Comparison of ENCODE assay signal across 14 cellular contexts in the genomic region with DNA sequence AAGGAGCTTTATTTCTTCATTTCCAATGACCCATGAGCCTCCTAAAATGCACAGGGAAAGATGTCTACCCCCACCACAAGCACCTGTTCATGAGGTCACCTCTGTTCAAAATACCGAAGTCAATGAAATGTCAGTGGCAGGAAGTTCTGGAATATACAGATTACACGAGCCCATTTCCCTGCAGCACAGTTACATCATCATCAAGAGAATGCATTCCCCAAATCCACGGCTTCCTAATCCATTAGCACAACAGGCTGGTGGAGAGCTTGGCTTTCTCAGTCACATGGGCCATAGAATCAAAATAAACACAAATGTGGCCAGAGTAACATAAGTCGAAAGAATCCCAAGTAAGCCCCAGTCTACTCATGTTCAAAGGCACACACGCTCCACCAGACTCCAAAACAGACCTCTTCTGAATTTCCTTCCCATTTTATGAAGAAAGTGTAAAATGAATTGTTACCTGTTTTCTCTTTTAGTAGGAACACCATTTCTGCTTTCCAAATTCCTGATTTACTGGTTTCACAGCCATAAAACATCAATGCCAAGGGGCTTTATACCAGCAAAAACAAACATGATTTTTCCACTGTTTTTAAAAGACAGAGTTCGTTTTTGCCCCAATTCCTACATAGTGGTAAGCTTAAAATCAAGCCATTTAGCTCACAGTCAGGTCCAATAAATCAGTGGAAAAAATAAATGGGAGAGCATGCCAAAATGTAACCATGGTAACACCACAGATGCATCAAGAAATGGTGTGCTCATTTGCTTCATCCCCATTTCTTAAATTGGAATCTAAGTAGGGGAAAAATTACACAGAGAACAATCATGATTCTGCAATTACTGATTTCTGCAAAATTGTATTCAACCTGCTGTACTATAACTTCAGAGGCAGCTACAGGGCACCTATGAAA.
DNase-seq lines count a peak whose midpoint lies in the region; ATAC-seq and TF ChIP-seq lines count a peak whose summit lies in the region.
"Had no signal": no experiment of that assay in that cellular context is flagged by ENCODE, and none has a peak within 500 bp of the region (broad histone marks: within the 10 kb centered on the region; RNA-seq: fewer than 3 reads in every experiment).

No MANE protein-coding gene starts in this region.

- no peak overlapping the region for H2AFZ ChIP-seq in Loucy (ENCODE audit: low read length)

- DNase-seq in EL (peak; percentile 31), dermis microvascular lymphatic vessel endothelial cell (ENCODE audit: low read depth in 2 of 2) (peak; percentile 76), myocyte (ENCODE audit: low read depth) (peak; percentile 79), NCI-H526 (lab: John Stamatoyannopoulos, UW) (no peak), NCI-H2107 treated with DMSO at 0.1 percent for 48 hours (lab: John Stamatoyannopoulos, UW; ENCODE audit: unreplicated experiment) (no peak)
- DNase-seq: activated CD8-positive, alpha-beta memory T cell treated with anti-CD3 and anti-CD28 coated beads, Interleukin-2, amount 10 ng/mL, durations not matched to agents 7 days and 5 days; activated naive CD8-positive, alpha-beta T cell treated with anti-CD3 and anti-CD28 coated beads, Interleukin-2, amount 50 U/mL, for 24 hours; Calu3; erythroblast; NCI-H1694 treated with DMSO at 0.1 percent for 48 hours had no signal

- H4K20me1 ChIP-seq in Loucy (ENCODE audit: insufficient read depth, low read length, poor library complexity, severe bottlenecking) = no peaks in the 10 kb centered on the region

- peak overlapping the region; percentile 20 for H3K4me2 ChIP-seq in Loucy (ENCODE audit: low read depth, low read length, poor library complexity, severe bottlenecking)

- H3K36me3 ChIP-seq in Loucy (ENCODE audit: insufficient read depth, low read length) = no peaks in the 10 kb centered on the region

- no peaks in the 10 kb centered on the region for H3F3A ChIP-seq in Loucy (ENCODE audit: low read depth)

- no peak overlapping the region for H3K4me3 ChIP-seq in Loucy (ENCODE audit: low read length, poor library complexity, severe bottlenecking)

- TF ChIP-seq CTCF in Loucy (conservative IDR thresholded peaks at IDR 0.05; ENCODE audit: low read length) = no peak

- H3K9me2 ChIP-seq in Loucy (replicated peaks; ENCODE audit: low read depth, low read length) = no peaks in the 10 kb centered on the region

- H3K27me3 ChIP-seq in Loucy (ENCODE audit: insufficient read depth, low read length, poor library complexity, severe bottlenecking) = no peaks in the 10 kb centered on the region

- ATAC-seq in GM21723 (IDR thresholded peaks at IDR 0.05; ENCODE audit: unreplicated experiment) (no peak), GM19324 (IDR thresholded peaks at IDR 0.05; ENCODE audit: low FRiP score, unreplicated experiment) (no peak)
- ATAC-seq: activated CD8-positive, alpha-beta memory T cell treated with anti-CD3 and anti-CD28 coated beads, Interleukin-2, amount 10 ng/mL, durations not matched to agents 7 days and 5 days; activated naive CD8-positive, alpha-beta T cell treated with anti-CD3 and anti-CD28 coated beads, Interleukin-2, amount 50 U/mL, for 24 hours; stimulated activated memory B cell treated with anti-CD40 and anti-IgM and Interleukin-4, amounts not matched to agents 10 μg/mL and 1 μg/mL and 100 μg/mL, for 72 hours had no signal

- no peaks in the 10 kb centered on the region for H3K9me3 ChIP-seq in Loucy (ENCODE audit: insufficient read depth, low read depth, low read length)

- H3K9ac ChIP-seq in Loucy (ENCODE audit: low read depth, low read length, poor library complexity, severe bottlenecking) = no peak overlapping the region

- peaks cover 39% of the 10 kb centered on the region for H3K4me1 ChIP-seq in Loucy (ENCODE audit: insufficient read depth, low read length, poor library complexity, severe bottlenecking)

- H3K79me2 ChIP-seq in Loucy (ENCODE audit: insufficient read depth, low read length) = no peaks in the 10 kb centered on the region

Comparison
In these comparisons a context has a peak if more than half of its experiments do, and no peak if none do; other contexts are left out.
1. DNase-seq: peak in EL (single experiment), dermis microvascular lymphatic vessel endothelial cell (2 of 2) and myocyte (single experiment); none in NCI-H526 (0 of 2) and NCI-H2107 treated with DMSO at 0.1 percent for 48 hours (single experiment).